Comparison of ENCODE assay signal across 10 cellular contexts in the genomic region with DNA sequence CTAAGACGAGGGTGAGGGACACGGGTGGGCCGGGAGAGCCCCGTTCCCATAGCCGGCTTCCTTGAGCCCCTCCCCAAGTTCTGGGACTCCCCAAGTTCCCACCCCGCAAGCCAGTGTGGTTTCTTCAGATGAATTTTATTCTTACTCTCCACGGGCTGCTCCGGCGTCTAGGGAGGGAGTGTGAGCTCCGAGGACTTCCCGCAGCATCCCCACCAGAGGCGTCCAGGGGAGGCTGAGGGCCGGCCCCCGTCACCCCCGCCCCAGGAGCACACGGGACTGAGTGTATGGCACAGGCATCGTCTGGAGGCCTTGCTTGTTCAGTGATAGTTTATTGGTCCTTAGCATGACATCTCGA. TPM values are rescaled to one million over a fixed set of nuclear protein-coding genes. Genes with fewer than 3 reads are reported as not detected.
DNase-seq lines count a peak whose midpoint lies in the region; ATAC-seq, FAIRE-seq and TF ChIP-seq lines count a peak whose summit lies in the region.
"Had no signal": no experiment of that assay in that cellular context is flagged by ENCODE, and none has a peak within 500 bp of the region (broad histone marks: within the 10 kb centered on the region; RNA-seq: fewer than 3 reads in every experiment).

No MANE protein-coding gene starts in this region.

- H2AFZ ChIP-seq in K562 (ENCODE audit: low read depth, low read length): no peak overlapping the region; the same call in 1 of the 2 replicates

- CTCF ChIA-PET in K562 (lab: Yijun Ruan, JAX; ENCODE audit: low intra/inter-chr PET ratio): no interaction called here

- BruUV-seq in K562 (replicated peaks; lab: Mats Ljungman, UMichigan): no TSS peak

- H3K27me3 Mint-ChIP-seq in activated naive CD4-positive, alpha-beta T cell treated with anti-CD3 and anti-CD28 coated beads, Interleukin-2, amount 50 U/mL, for 24 hours: peaks cover 16% of the 10 kb centered on the region

- no peaks in the 10 kb centered on the region for H3K9me3 Mint-ChIP-seq in activated naive CD4-positive, alpha-beta T cell treated with anti-CD3 and anti-CD28 coated beads, Interleukin-2, amount 50 U/mL, for 24 hours

- H3K27me3 ChIP-seq in K562 (ENCODE audit: control insufficient read depth in 2 of 2, insufficient read depth in 2 of 2, low read length in 2 of 2) (peaks cover 0 to 15% of the 10 kb centered on the region in 2 experiments; a peak in 2 of 5 replicates), testis (no peaks in the 10 kb centered on the region)

- in situ Hi-C loops in K562 (cut with MboI): no loop called here

- FAIRE-seq in K562 (lab: Jason Lieb, UNC): no peak

- DNase-seq in activated naive CD4-positive, alpha-beta T cell treated with Interleukin-2 at 50 U/mL for 16 hours: no peak
- DNase-seq in K562 (ENCODE audit: extremely low read depth in 1 of 4, low spot score in 3 of 4) (peak in 1 of 4 experiments; percentile 26), iPS-NIHi7 (ENCODE audit: extremely low spot score) (peak; percentile 22), testis (peak; percentile 25), DMS79 treated with DMSO at 0.1 percent for 48 hours (lab: John Stamatoyannopoulos, UW) (no peak), NCI-H524 treated with DMSO at 0.1 percent for 48 hours (lab: John Stamatoyannopoulos, UW) (no peak)
- no peak for DNase-seq in activated effector memory CD4-positive, alpha-beta T cell treated with anti-CD3 and anti-CD28 coated beads, Interleukin-2, amount 50 U/mL, for 16 hours
- DNase-seq: sigmoid colon; stimulated activated naive CD4-positive, alpha-beta T cell treated with Interleukin-2 at 50 U/mL for 16 hours had no signal

- no peak for TF ChIP-seq RAD21 in K562 (CRISPR knock-in tag; conservative IDR thresholded peaks at IDR 0.05 in 1 of 2, IDR thresholded peaks at IDR 0.05 in 1 of 2)

- TF ChIP-seq CTCF in K562 (IDR thresholded peaks at IDR 0.05 in 2 of 3, conservative IDR thresholded peaks at IDR 0.05 in 1 of 3; ENCODE audit: insufficient read depth in 2 of 3, low read depth in 1 of 3, low read length in 3 of 3) (no peak), testis (IDR thresholded peaks at IDR 0.05) (no peak)

- no peaks in the 10 kb centered on the region for H3K9me1 ChIP-seq in K562 (ENCODE audit: control insufficient read depth, insufficient read depth, low read length)

- H3K9me3 ChIP-seq in K562 (replicated peaks; ENCODE audit: control insufficient read depth, insufficient read depth, low read depth, low read length) (no peaks in the 10 kb centered on the region), testis (no peaks in the 10 kb centered on the region)
- H3K9me3 ChIP-seq: sigmoid colon had no signal

- no peaks in the 10 kb centered on the region for H3K79me2 ChIP-seq in K562 (ENCODE audit: control insufficient read depth, insufficient read depth, low read length)

- POLR2A ChIA-PET in K562 (lab: Yijun Ruan, JAX): interaction anchor here (1.2 kb wide), 1 partner anchor 10 kb away, joined by 3 read pairs; no protein-coding TSS in a partner anchor

- H3K4me1 Mint-ChIP-seq in activated naive CD4-positive, alpha-beta T cell treated with anti-CD3 and anti-CD28 coated beads, Interleukin-2, amount 50 U/mL, for 24 hours: peaks cover 3% of the 10 kb centered on the region

- 0 out of 2 replicates have a peak, but pooled peaks cover 3% of the 10 kb centered on the region for H4K20me1 ChIP-seq in K562 (replicated peaks; ENCODE audit: control insufficient read depth, insufficient read depth, low read length)

- H3K4me3 Mint-ChIP-seq in activated naive CD4-positive, alpha-beta T cell treated with anti-CD3 and anti-CD28 coated beads, Interleukin-2, amount 50 U/mL, for 24 hours: peak overlapping the region; percentile 60

- peaks cover 0 to 10% of the 10 kb centered on the region in 2 experiments; a peak in 3 of 5 replicates for H3K4me1 ChIP-seq in K562 (replicated peaks in 1 of 2; ENCODE audit: control insufficient read depth in 2 of 2, insufficient read depth in 2 of 2, low read length in 2 of 2)
- peaks cover 19% of the 10 kb centered on the region for H3K4me1 ChIP-seq in testis

- H3K9ac ChIP-seq in K562 (ENCODE audit: insufficient read depth in 1 of 2, low read depth in 2 of 2, low read length in 2 of 2): peak overlapping the region in 1 of 2 experiments; percentile 83; a peak in 2 of 4 replicates

- H3K4me2 ChIP-seq in K562 (ENCODE audit: insufficient read depth, low read length): no peak overlapping the region

- ATAC-seq in K562: peak; percentile 26

- no peak overlapping the region for H3K27ac Mint-ChIP-seq in activated naive CD4-positive, alpha-beta T cell treated with anti-CD3 and anti-CD28 coated beads, Interleukin-2, amount 50 U/mL, for 24 hours

- TF ChIP-seq POLR2A in K562 (conservative IDR thresholded peaks at IDR 0.05) (no peak), testis (IDR thresholded peaks at IDR 0.05) (no peak)

- 26% methylated on average over 13 of the region's 18 CpGs for WGBS in K562 (ENCODE audit: insufficient coverage, low coverage, missing lambda C conversion rate)
- WGBS in testis, 2 donors: 22 to 48% methylated on average over 18 of the region's 18 CpGs

- TF ChIP-seq EP300 in K562 (IDR thresholded peaks at IDR 0.05; ENCODE audit: low read length): no peak

- no peak overlapping the region for H3K27ac ChIP-seq in K562 (ENCODE audit: extremely low read depth, low read depth, low read length)
- H3K27ac ChIP-seq in testis: no peak overlapping the region
- H3K27ac ChIP-seq: sigmoid colon had no signal

- H3K36me3 ChIP-seq in K562 (ENCODE audit: control insufficient read depth, insufficient read depth, low read length) (peaks cover 4% of the 10 kb centered on the region; the same call in 1 of the 3 replicates), testis (ENCODE audit: low read depth, missing control alignments) (no peaks in the 10 kb centered on the region)

- H3K36me3 Mint-ChIP-seq in activated naive CD4-positive, alpha-beta T cell treated with anti-CD3 and anti-CD28 coated beads, Interleukin-2, amount 50 U/mL, for 24 hours: no peaks in the 10 kb centered on the region

- intact Hi-C loops in K562 (cut with micrococcal nuclease): no loop called here
- intact Hi-C loops in testis (cut with DNase I; ENCODE audit: low total_unique reads): no loop called here

- H3K4me3 ChIP-seq in K562: peak overlapping the region; percentile 15; the same call in 1 of the 2 replicates
- H3K4me3 ChIP-seq in testis: peak overlapping the region in 1 of 2 donors; percentile 15

RNA-seq across cellular contexts. Expression of a gene that starts 10.0 kb away (rescaled TPM):
- 1.5 and 3.5 TPM in 2 replicates for total RNA-seq in K562 (2011; cell fraction: chromatin; rRNA removed; ENCODE audit: low replicate concordance)
- 1.7 and 1.8 TPM in 2 replicates for total RNA-seq in K562 (2011; cell fraction: nucleolus; rRNA removed)
- 1.5 and 2.0 TPM in 2 replicates for total RNA-seq in K562 (2011; cell fraction: nucleoplasm; rRNA removed)
- total RNA-seq in K562 (2014; rRNA removed) (0.18 and 0.86 TPM in 2 replicates), K562 (2014; rRNA removed; fragmentation: Illumina TruSeq; extraction: Trizol) (0.10 and 0.29 TPM in 2 replicates), K562 (2015; rRNA removed; fragmentation: Illumina TruSeq; extraction: Trizol) (0.11 TPM in 2 replicates), K562 (2021) (1.1 and 2.0 TPM in 2 replicates), testis (10 to 100 TPM in 1 of 2 donors, 1 to 10 TPM in 1; 9.2 to 10.7 TPM)
- polyA plus RNA-seq in K562 (2011; rRNA removed) (0.20 and 0.95 TPM in 2 replicates), K562 (2014; fragmentation: Illumina TruSeq; extraction: Trizol) (0.47 and 0.49 TPM in 2 replicates), K562 (2014; fragmentation: Nextera tagmentation; extraction: Ambion mirVana) (under 1 TPM; 0.10 to 0.11 TPM), K562 (2014; rRNA removed) (0.68 and 1.6 TPM in 2 replicates), testis (ENCODE audit: insufficient read depth, low read depth, low replicate concordance) (10.7 TPM)
- polyA plus RNA-seq in K562 (2011; cell fraction: cytosol; rRNA removed): 0.53 and 0.66 TPM in 2 replicates
- 5.8 and 11.2 TPM in 2 replicates for polyA plus RNA-seq in K562 (2011; cell fraction: nucleus; rRNA removed)
- polyA plus RNA-seq in K562 (2012): 0.57 and 0.78 TPM in 2 replicates
- polyA minus RNA-seq in K562 (2011; rRNA and poly(A)+ RNA removed): 0.24 and 0.25 TPM in 2 replicates
- 0.38 and 1.0 TPM in 2 replicates for polyA minus RNA-seq in K562 (2011; cell fraction: cytosol; rRNA and poly(A)+ RNA removed)
- polyA minus RNA-seq in K562 (2011; cell fraction: nucleus; rRNA and poly(A)+ RNA removed): 1.3 and 1.7 TPM in 2 replicates

RNA-seq across cellular contexts. Expression of a gene that starts 39.7 kb away (rescaled TPM):
- 17.6 and 37.3 TPM in 2 replicates for total RNA-seq in K562 (2011; cell fraction: chromatin; rRNA removed; ENCODE audit: low replicate concordance)
- 25.0 and 29.3 TPM in 2 replicates for total RNA-seq in K562 (2011; cell fraction: nucleolus; rRNA removed)
- total RNA-seq in K562 (2011; cell fraction: nucleoplasm; rRNA removed): 22.3 and 33.4 TPM in 2 replicates
- total RNA-seq in K562 (2014; rRNA removed) (57.9 and 69.1 TPM in 2 replicates), K562 (2014; rRNA removed; fragmentation: Illumina TruSeq; extraction: Trizol) (25.6 and 29.1 TPM in 2 replicates), K562 (2015; rRNA removed; fragmentation: Illumina TruSeq; extraction: Trizol) (37.9 and 38.4 TPM in 2 replicates), K562 (2021) (59.8 and 70.1 TPM in 2 replicates), testis (10 to 100 TPM; 42.2 to 49.8 TPM)
- polyA plus RNA-seq in K562 (2011; rRNA removed) (31.9 and 48.1 TPM in 2 replicates), K562 (2014; fragmentation: Illumina TruSeq; extraction: Trizol) (36.7 and 46.9 TPM in 2 replicates), K562 (2014; fragmentation: Nextera tagmentation; extraction: Ambion mirVana) (10 to 100 TPM in 1 of 2 experiments, 1 to 10 TPM in 1; 5.0 to 20.1 TPM), K562 (2014; rRNA removed) (79.7 and 81.3 TPM in 2 replicates), testis (ENCODE audit: insufficient read depth, low read depth, low replicate concordance) (36.4 TPM)
- polyA plus RNA-seq in K562 (2011; cell fraction: cytosol; rRNA removed): 50.7 and 79.6 TPM in 2 replicates
- 37.7 and 38.1 TPM in 2 replicates for polyA plus RNA-seq in K562 (2011; cell fraction: nucleus; rRNA removed)
- 40.6 and 45.0 TPM in 2 replicates for polyA plus RNA-seq in K562 (2012)
- polyA minus RNA-seq in K562 (2011; rRNA and poly(A)+ RNA removed): 9.4 and 11.0 TPM in 2 replicates
- 12.7 and 13.8 TPM in 2 replicates for polyA minus RNA-seq in K562 (2011; cell fraction: cytosol; rRNA and poly(A)+ RNA removed)
- polyA minus RNA-seq in K562 (2011; cell fraction: nucleus; rRNA and poly(A)+ RNA removed): 7.0 and 10.7 TPM in 2 replicates

RNA-seq across cellular contexts. Expression of a gene that starts 44.5 kb away (rescaled TPM):
- 59.1 and 80.5 TPM in 2 replicates for total RNA-seq in K562 (2011; cell fraction: chromatin; rRNA removed; ENCODE audit: low replicate concordance)
- total RNA-seq in K562 (2011; cell fraction: nucleolus; rRNA removed): 65.5 and 65.9 TPM in 2 replicates
- 71.2 and 83.1 TPM in 2 replicates for total RNA-seq in K562 (2011; cell fraction: nucleoplasm; rRNA removed)
- 52.3 and 55.9 TPM in 2 replicates for total RNA-seq in K562 (2014; rRNA removed)
- 13.5 and 18.7 TPM in 2 replicates for total RNA-seq in K562 (2014; rRNA removed; fragmentation: Illumina TruSeq; extraction: Trizol)
- total RNA-seq in K562 (2015; rRNA removed; fragmentation: Illumina TruSeq; extraction: Trizol): 29.8 and 31.3 TPM in 2 replicates
- total RNA-seq in K562 (2021): 37.1 and 45.1 TPM in 2 replicates
- polyA plus RNA-seq in K562 (2011; rRNA removed): 29.1 and 67.9 TPM in 2 replicates
- polyA plus RNA-seq in K562 (2011; cell fraction: cytosol; rRNA removed): 35.1 and 63.8 TPM in 2 replicates
- 92.4 and 212 TPM in 2 replicates for polyA plus RNA-seq in K562 (2011; cell fraction: nucleus; rRNA removed)
- polyA plus RNA-seq in K562 (2012): 34.4 and 35.1 TPM in 2 replicates
- 22.1 and 31.4 TPM in 2 replicates for polyA plus RNA-seq in K562 (2014; fragmentation: Illumina TruSeq; extraction: Trizol)
- 1 to 10 TPM; 2.3 to 3.4 TPM for polyA plus RNA-seq in K562 (2014; fragmentation: Nextera tagmentation; extraction: Ambion mirVana)
- polyA plus RNA-seq in K562 (2014; rRNA removed): 46.2 and 54.4 TPM in 2 replicates
- polyA minus RNA-seq in K562 (2011; rRNA and poly(A)+ RNA removed): 19.0 and 25.7 TPM in 2 replicates
- 16.6 and 19.7 TPM in 2 replicates for polyA minus RNA-seq in K562 (2011; cell fraction: cytosol; rRNA and poly(A)+ RNA removed)
- polyA minus RNA-seq in K562 (2011; cell fraction: nucleus; rRNA and poly(A)+ RNA removed): 8.5 and 29.2 TPM in 2 replicates
- total RNA-seq in testis: 10 to 100 TPM; 78.9 to 93.8 TPM
- polyA plus RNA-seq in testis (ENCODE audit: insufficient read depth, low read depth, low replicate concordance): 57.2 TPM

Comparison
In these comparisons a context has a peak if more than half of its experiments do, and no peak if none do; other contexts are left out.
1. DNase-seq: peak in iPS-NIHi7 (single experiment) and testis (single experiment); none in activated naive CD4-positive, alpha-beta T cell treated with Interleukin-2 at 50 U/mL for 16 hours (single experiment), DMS79 treated with DMSO at 0.1 percent for 48 hours (single experiment), NCI-H524 treated with DMSO at 0.1 percent for 48 hours (single experiment) and activated effector memory CD4-positive, alpha-beta T cell treated with anti-CD3 and anti-CD28 coated beads, Interleukin-2, amount 50 U/mL, for 16 hours (single experiment).